Comparison of ENCODE assay signal across 8 cellular contexts in genomic region chr16:84699147-84699711, GRCh38. TPM values are rescaled to one million over a fixed set of nuclear protein-coding genes. Genes with fewer than 3 reads are reported as not detected.
DNase-seq lines count a peak whose midpoint lies in the region; ATAC-seq and TF ChIP-seq lines count a peak whose summit lies in the region.

No MANE protein-coding gene starts in this region.

- H3K27ac Mint-ChIP-seq in Calu3 (ENCODE audit: unreplicated experiment) = no peak overlapping the region
- peak overlapping the region; percentile 78 for H3K27ac Mint-ChIP-seq in activated T-helper 2 cell treated with anti-CD3 and anti-CD28 coated beads, Interferon-gamma antibody, Interleukin-2, Interleukin-4, amounts not matched to agents 10 μg/mL and 5 μg/mL and 100 μg/mL, durations not matched to agents 14 hours and 24 hours and 36 hours

- ATAC-seq in HG03378 (IDR thresholded peaks at IDR 0.05; ENCODE audit: unreplicated experiment) = peak; percentile 22

- no peaks in the 10 kb centered on the region for H3K9me3 ChIP-seq in iPS-18c (ENCODE audit: control insufficient read depth, insufficient read depth, low read length)

- intact Hi-C loops in Calu3 (cut with micrococcal nuclease; ENCODE audit: unreplicated experiment) = no loop called here
- intact Hi-C loops in activated T-helper 2 cell treated with anti-CD3 and anti-CD28 coated beads, Interferon-gamma antibody, Interleukin-2, Interleukin-4, amounts not matched to agents 10 μg/mL and 5 μg/mL and 100 μg/mL, durations not matched to agents 14 hours and 24 hours and 36 hours (cut with micrococcal nuclease) = no loop called here

- BruUV-seq in Calu3 (replicated peaks; lab: Mats Ljungman, UMichigan) = TSS peak; percentile 81

- H3K4me1 Mint-ChIP-seq in Calu3 (ENCODE audit: low read depth, unreplicated experiment) = peaks cover 19% of the 10 kb centered on the region
- H3K4me1 Mint-ChIP-seq in activated T-helper 2 cell treated with anti-CD3 and anti-CD28 coated beads, Interferon-gamma antibody, Interleukin-2, Interleukin-4, amounts not matched to agents 10 μg/mL and 5 μg/mL and 100 μg/mL, durations not matched to agents 14 hours and 24 hours and 36 hours (ENCODE audit: low read depth) = peaks cover 27% of the 10 kb centered on the region

- peak overlapping the region; percentile 69 for H3K4me3 ChIP-seq in iPS-18c (ENCODE audit: insufficient read depth, low read depth, low read length)

- peak; percentile 33 for DNase-seq in Calu3
- no peak for DNase-seq in activated T-helper 2 cell treated with anti-CD3 and anti-CD28 coated beads, Interferon-gamma antibody, Interleukin-2, Interleukin-4, amounts not matched to agents 10 μg/mL and 5 μg/mL and 100 μg/mL, durations not matched to agents 14 hours and 24 hours and 36 hours (ENCODE audit: low spot score)
- peak; percentile 7 to 22 for DNase-seq in stimulated activated CD4-positive, alpha-beta T cell treated with anti-CD3 and anti-CD28 coated beads, Interleukin-4, amount 100 ng/mL, for 48 hours (ENCODE audit: low read depth in 2 of 2)
- no peak for DNase-seq in OCI-M2 (lab: John Stamatoyannopoulos, UW; ENCODE audit: unreplicated experiment)
- no peak for DNase-seq in NCI-H510A (lab: John Stamatoyannopoulos, UW)
- DNase-seq in SKM-1 treated with dmso at 0.1 percent for 144 hours (lab: John Stamatoyannopoulos, UW; ENCODE audit: unreplicated experiment) = no peak

- no peak for TF ChIP-seq CTCF in Calu3 (IDR thresholded peaks at IDR 0.05; ENCODE audit: unreplicated experiment)

- H3K4me3 Mint-ChIP-seq in Calu3 (ENCODE audit: low read depth, unreplicated experiment) = peak overlapping the region; percentile 80
- peak overlapping the region; percentile 82 for H3K4me3 Mint-ChIP-seq in activated T-helper 2 cell treated with anti-CD3 and anti-CD28 coated beads, Interferon-gamma antibody, Interleukin-2, Interleukin-4, amounts not matched to agents 10 μg/mL and 5 μg/mL and 100 μg/mL, durations not matched to agents 14 hours and 24 hours and 36 hours (ENCODE audit: low read depth)

- peaks cover 28% of the 10 kb centered on the region for H3K36me3 Mint-ChIP-seq in Calu3 (ENCODE audit: insufficient read depth, unreplicated experiment)
- peaks cover 6% of the 10 kb centered on the region for H3K36me3 Mint-ChIP-seq in activated T-helper 2 cell treated with anti-CD3 and anti-CD28 coated beads, Interferon-gamma antibody, Interleukin-2, Interleukin-4, amounts not matched to agents 10 μg/mL and 5 μg/mL and 100 μg/mL, durations not matched to agents 14 hours and 24 hours and 36 hours (ENCODE audit: low read depth)

- CTCF ChIA-PET in Calu3 (lab: Charles Lee) = interaction anchor here (0.7 kb wide), 1 partner anchor 58 kb away, joined by 3 read pairs; no protein-coding TSS in a partner anchor

- H3K27me3 Mint-ChIP-seq in Calu3 (ENCODE audit: unreplicated experiment) = no peaks in the 10 kb centered on the region
- peaks cover 3% of the 10 kb centered on the region for H3K27me3 Mint-ChIP-seq in activated T-helper 2 cell treated with anti-CD3 and anti-CD28 coated beads, Interferon-gamma antibody, Interleukin-2, Interleukin-4, amounts not matched to agents 10 μg/mL and 5 μg/mL and 100 μg/mL, durations not matched to agents 14 hours and 24 hours and 36 hours (ENCODE audit: low read depth)

- H3K9me3 Mint-ChIP-seq in Calu3 (ENCODE audit: low read depth, unreplicated experiment) = no peaks in the 10 kb centered on the region
- no peaks in the 10 kb centered on the region for H3K9me3 Mint-ChIP-seq in activated T-helper 2 cell treated with anti-CD3 and anti-CD28 coated beads, Interferon-gamma antibody, Interleukin-2, Interleukin-4, amounts not matched to agents 10 μg/mL and 5 μg/mL and 100 μg/mL, durations not matched to agents 14 hours and 24 hours and 36 hours

RNA-seq across cellular contexts. Expression of gene USP10, which starts 0.6 kb away (rescaled TPM):
- total RNA-seq in Calu3 (2022) = 141 and 152 TPM in 2 replicates
- 151 and 170 TPM in 2 replicates for total RNA-seq in activated T-helper 2 cell treated with anti-CD3 and anti-CD28 coated beads, Interferon-gamma antibody, Interleukin-2, Interleukin-4, amounts not matched to agents 10 μg/mL and 5 μg/mL and 100 μg/mL, durations not matched to agents 14 hours and 24 hours and 36 hours

RNA-seq across cellular contexts. Expression of gene KLHL36, which starts 50.9 kb away (rescaled TPM):
- total RNA-seq in Calu3 (2022) = 90.4 and 93.6 TPM in 2 replicates
- 57.7 and 59.6 TPM in 2 replicates for total RNA-seq in activated T-helper 2 cell treated with anti-CD3 and anti-CD28 coated beads, Interferon-gamma antibody, Interleukin-2, Interleukin-4, amounts not matched to agents 10 μg/mL and 5 μg/mL and 100 μg/mL, durations not matched to agents 14 hours and 24 hours and 36 hours

Comparison
In these comparisons a context has a peak if more than half of its experiments do, and no peak if none do; other contexts are left out.
1. DNase-seq: peak in Calu3 (single experiment) and stimulated activated CD4-positive, alpha-beta T cell treated with anti-CD3 and anti-CD28 coated beads, Interleukin-4, amount 100 ng/mL, for 48 hours (2 of 2); none in activated T-helper 2 cell treated with anti-CD3 and anti-CD28 coated beads, Interferon-gamma antibody, Interleukin-2, Interleukin-4, amounts not matched to agents 10 μg/mL and 5 μg/mL and 100 μg/mL, durations not matched to agents 14 hours and 24 hours and 36 hours (single experiment), OCI-M2 (single experiment), NCI-H510A (single experiment) and SKM-1 treated with dmso at 0.1 percent for 144 hours (single experiment).